12 cellular contexts compared by ENCODE assay signal in the genomic region with DNA sequence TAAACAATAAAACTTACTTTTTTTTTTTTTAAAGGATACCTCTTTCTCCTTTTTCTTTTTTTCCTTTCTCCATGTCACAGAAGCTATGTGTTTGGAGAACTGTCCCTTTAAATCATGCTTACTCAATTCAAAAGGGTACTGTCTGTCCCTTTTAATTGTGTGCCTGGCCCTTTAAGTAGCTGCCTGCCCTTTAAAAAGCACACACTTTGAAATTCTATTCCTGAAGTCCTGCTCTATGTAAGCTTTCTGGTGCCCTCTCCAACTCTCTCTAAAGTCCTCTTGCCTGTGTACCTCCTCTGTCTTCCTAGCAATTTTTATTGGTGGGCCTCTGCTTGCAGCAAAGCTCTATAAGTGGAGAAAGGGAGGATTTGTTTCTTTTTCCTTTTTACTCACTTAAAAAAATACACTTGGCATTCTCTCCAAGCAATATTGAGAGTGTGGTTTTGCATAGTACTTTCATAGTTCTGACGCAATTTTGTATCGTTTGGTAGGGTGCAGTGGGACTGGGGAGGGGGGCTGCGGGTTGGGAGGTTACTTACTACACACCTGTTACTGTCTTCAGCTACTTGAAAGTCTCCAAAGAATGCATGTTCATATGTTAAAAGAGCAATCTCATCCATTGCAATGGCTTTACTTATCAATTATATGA.
DNase-seq lines count a peak whose midpoint lies in the region; ATAC-seq and TF ChIP-seq lines count a peak whose summit lies in the region.
"Had no signal": no experiment of that assay in that cellular context is flagged by ENCODE, and none has a peak within 500 bp of the region (broad histone marks: within the 10 kb centered on the region; RNA-seq: fewer than 3 reads in every experiment).

No MANE protein-coding gene starts in this region.

- no peak overlapping the region for H3K4me3 ChIP-seq in ovary

- no peak for TF ChIP-seq POLR2A in ovary (IDR thresholded peaks at IDR 0.05)

- H3K4me3 Mint-ChIP-seq in natural killer cell treated with Interleukin-12 subunit alpha and Interleukin-12 subunit beta and Interleukin-15 and Interleukin-18, amount 100 ng/mL, for 72 hours: peak overlapping the region; percentile 4
- H3K4me3 Mint-ChIP-seq in natural killer cell: no peak overlapping the region
- H3K4me3 Mint-ChIP-seq: activated naive CD8-positive, alpha-beta T cell treated with anti-CD3 and anti-CD28 coated beads for 36 hours had no signal

- H3K27ac ChIP-seq in ovary: no peak overlapping the region

- H3K27me3 Mint-ChIP-seq in natural killer cell treated with Interleukin-12 subunit alpha and Interleukin-12 subunit beta and Interleukin-15 and Interleukin-18, amount 100 ng/mL, for 72 hours: no peaks in the 10 kb centered on the region
- H3K27me3 Mint-ChIP-seq in natural killer cell (ENCODE audit: low read depth in 2 of 2): no peaks in the 10 kb centered on the region

- ATAC-seq in natural killer cell treated with Interleukin-12 subunit alpha and Interleukin-12 subunit beta and Interleukin-15 and Interleukin-18, amount 100 ng/mL, for 72 hours: peak; percentile 43
- no peak for ATAC-seq in natural killer cell
- peak; percentile 66 for ATAC-seq in HG02642 (IDR thresholded peaks at IDR 0.05; ENCODE audit: poor library complexity, unreplicated experiment)
- ATAC-seq: stimulated activated naive CD8-positive, alpha-beta T cell treated with anti-CD3 and anti-CD28 coated beads, Interleukin-15, Interleukin-2, amounts not matched to agents 100 U/mL and 50 U/mL, for 24 hours had no signal

- H3K9me3 ChIP-seq in ovary: no peaks in the 10 kb centered on the region

- DNase-seq in natural killer cell treated with Interleukin-12 subunit alpha and Interleukin-12 subunit beta and Interleukin-15 and Interleukin-18, amount 100 ng/mL, for 72 hours (ENCODE audit: low spot score): no peak
- no peak for DNase-seq in natural killer cell
- peak; percentile 76 for DNase-seq in NCI-H510A treated with DMSO at 0.1 percent for 48 hours (lab: John Stamatoyannopoulos, UW)
- DNase-seq in ecto neural progenitor cell (ENCODE audit: low spot score): no peak
- DNase-seq in GDM1 (lab: John Stamatoyannopoulos, UW): no peak
- DNase-seq in cerebellar cortex (ENCODE audit: low spot score): no peak
- DNase-seq in ovary: no peak
- DNase-seq: activated naive CD8-positive, alpha-beta T cell treated with anti-CD3 and anti-CD28 coated beads for 36 hours; NK-92 treated with Interleukin-12 subunit alpha and Interleukin-12 subunit beta, amount 100 ng/mL, for 24 hours; small intestine; stimulated activated naive CD8-positive, alpha-beta T cell treated with anti-CD3 and anti-CD28 coated beads, Interleukin-15, Interleukin-2, amounts not matched to agents 100 U/mL and 50 U/mL, for 24 hours had no signal

- H3K36me3 ChIP-seq in ovary: no peaks in the 10 kb centered on the region

- H3K4me1 ChIP-seq in ovary (ENCODE audit: insufficient read depth): no peaks in the 10 kb centered on the region

- 7 to 16% (median 8%) methylated on average over 3 of the region's 3 CpGs for WGBS in ovary, 3 donors

- TF ChIP-seq EP300 in ovary (IDR thresholded peaks at IDR 0.05): no peak

- no peak overlapping the region for H3K27ac Mint-ChIP-seq in natural killer cell treated with Interleukin-12 subunit alpha and Interleukin-12 subunit beta and Interleukin-15 and Interleukin-18, amount 100 ng/mL, for 72 hours
- no peak overlapping the region for H3K27ac Mint-ChIP-seq in natural killer cell
- H3K27ac Mint-ChIP-seq: activated naive CD8-positive, alpha-beta T cell treated with anti-CD3 and anti-CD28 coated beads for 36 hours had no signal

- H3K36me3 Mint-ChIP-seq in natural killer cell treated with Interleukin-12 subunit alpha and Interleukin-12 subunit beta and Interleukin-15 and Interleukin-18, amount 100 ng/mL, for 72 hours: no peaks in the 10 kb centered on the region
- H3K36me3 Mint-ChIP-seq in natural killer cell: peaks cover 3% of the 10 kb centered on the region

- no peaks in the 10 kb centered on the region for H3K27me3 ChIP-seq in ovary

- intact Hi-C loops in natural killer cell (cut with micrococcal nuclease) (no loop called here), ovary (cut with DNase I) (no loop called here)

- TF ChIP-seq CTCF in natural killer cell (IDR thresholded peaks at IDR 0.05) (no peak), ovary (IDR thresholded peaks at IDR 0.05) (no peak)

- H3K9me3 Mint-ChIP-seq in natural killer cell treated with Interleukin-12 subunit alpha and Interleukin-12 subunit beta and Interleukin-15 and Interleukin-18, amount 100 ng/mL, for 72 hours: peaks cover 4% of the 10 kb centered on the region
- no peaks in the 10 kb centered on the region for H3K9me3 Mint-ChIP-seq in natural killer cell

- H3K4me1 Mint-ChIP-seq in natural killer cell treated with Interleukin-12 subunit alpha and Interleukin-12 subunit beta and Interleukin-15 and Interleukin-18, amount 100 ng/mL, for 72 hours (ENCODE audit: low read depth in 2 of 2): peaks cover 0 to 4% of the 10 kb centered on the region in 2 donors
- H3K4me1 Mint-ChIP-seq in natural killer cell: no peaks in the 10 kb centered on the region
- H3K4me1 Mint-ChIP-seq: activated naive CD8-positive, alpha-beta T cell treated with anti-CD3 and anti-CD28 coated beads for 36 hours had no signal

Comparison
In these comparisons a context has a peak if more than half of its experiments do, and no peak if none do; other contexts are left out.
1. ATAC-seq: peak in natural killer cell treated with Interleukin-12 subunit alpha and Interleukin-12 subunit beta and Interleukin-15 and Interleukin-18, amount 100 ng/mL, for 72 hours (2 of 2) and HG02642 (single experiment); none in natural killer cell (0 of 3).